In the genomic region with DNA sequence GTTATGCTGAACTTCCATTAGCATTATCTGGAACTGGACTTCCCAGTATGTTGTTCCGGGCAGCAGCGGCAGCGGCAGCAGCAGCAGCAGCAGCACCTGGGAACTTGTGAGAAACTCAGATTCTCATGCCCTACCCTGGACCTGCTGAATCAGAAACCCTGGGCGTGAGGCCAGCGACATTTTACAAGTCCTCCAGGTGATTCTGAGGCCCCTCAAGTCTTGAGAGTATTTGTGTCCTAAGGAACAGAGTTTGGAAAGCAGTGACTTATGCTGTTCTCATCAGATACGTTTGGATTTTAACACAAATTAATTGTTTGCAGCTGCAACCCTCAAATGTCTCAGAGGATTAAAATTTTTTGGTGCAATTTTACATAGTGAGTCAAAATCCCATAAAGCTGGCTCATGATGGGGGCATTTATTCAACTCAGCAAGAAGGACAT, we compare ENCODE assay signal across 1 cellular context.
TF ChIP-seq lines count a peak whose summit lies in the region.

No MANE protein-coding gene starts in this region.

TF ChIP-seq in GM23338, 12 proteins besides CTCF, POLR2A, EP300 and RAD21 (continued from another document):
- TF ChIP-seq ZNF462 (CRISPR knock-in tag; IDR thresholded peaks at IDR 0.05) = no peak
- no peak for TF ChIP-seq EZH2phosphoT487 (IDR thresholded peaks at IDR 0.05; ENCODE audit: unreplicated experiment)
- TF ChIP-seq, protein P1, sequence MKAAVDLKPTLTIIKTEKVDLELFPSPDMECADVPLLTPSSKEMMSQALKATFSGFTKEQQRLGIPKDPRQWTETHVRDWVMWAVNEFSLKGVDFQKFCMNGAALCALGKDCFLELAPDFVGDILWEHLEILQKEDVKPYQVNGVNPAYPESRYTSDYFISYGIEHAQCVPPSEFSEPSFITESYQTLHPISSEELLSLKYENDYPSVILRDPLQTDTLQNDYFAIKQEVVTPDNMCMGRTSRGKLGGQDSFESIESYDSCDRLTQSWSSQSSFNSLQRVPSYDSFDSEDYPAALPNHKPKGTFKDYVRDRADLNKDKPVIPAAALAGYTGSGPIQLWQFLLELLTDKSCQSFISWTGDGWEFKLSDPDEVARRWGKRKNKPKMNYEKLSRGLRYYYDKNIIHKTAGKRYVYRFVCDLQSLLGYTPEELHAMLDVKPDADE (IDR thresholded peaks at IDR 0.05) = no peak
- TF ChIP-seq STAT1 (IDR thresholded peaks at IDR 0.05; ENCODE audit: unreplicated experiment) = no peak
- TF ChIP-seq NANOG (IDR thresholded peaks at IDR 0.05; ENCODE audit: borderline replicate concordance) = no peak
- TF ChIP-seq ZNF114 (CRISPR knock-in tag; IDR thresholded peaks at IDR 0.05) = no peak
